Comparison of ENCODE assay signal across 15 cellular contexts in the genomic region with DNA sequence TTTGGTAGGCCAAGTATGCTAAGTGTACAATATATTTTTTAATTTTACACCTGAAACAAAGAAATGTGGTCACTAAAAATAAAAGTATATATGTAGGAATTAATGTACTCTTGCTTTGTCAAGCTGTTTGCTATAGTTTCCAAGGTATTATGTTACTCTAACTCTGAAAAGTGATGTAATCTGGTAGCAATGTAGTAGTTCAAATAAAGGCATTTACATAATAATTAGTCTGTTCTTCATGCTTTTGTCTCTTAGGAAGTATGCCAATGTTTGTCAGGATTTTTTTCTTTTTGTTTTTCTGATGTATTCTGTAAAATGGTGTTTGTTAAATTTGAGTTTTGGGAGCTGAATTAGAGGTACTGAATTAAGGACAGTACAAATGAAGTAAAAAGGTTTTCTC.
A peak's percentile ranks its signal among the peaks of the same experiment; 100 is the strongest.
DNase-seq lines count a peak whose midpoint lies in the region; ATAC-seq, FAIRE-seq and TF ChIP-seq lines count a peak whose summit lies in the region.
"Had no signal": no experiment of that assay in that cellular context is flagged by ENCODE, and none has a peak within 500 bp of the region (broad histone marks: within the 10 kb centered on the region; RNA-seq: fewer than 3 reads in every experiment).

No MANE protein-coding gene starts in this region.

- intact Hi-C loops in pancreas (cut with DNase I) (no loop called here), lower leg skin (cut with DNase I; ENCODE audit: low total_unique reads) (no loop called here)

- H3K27me3 ChIP-seq in pancreas, result no peaks in the 10 kb centered on the region
- H3K27me3 ChIP-seq: body of pancreas had no signal

- peak; percentile 45 for FAIRE-seq in pancreas (lab: Jason Lieb, UNC)

- no peak for TF ChIP-seq POLR2A in lower leg skin (IDR thresholded peaks at IDR 0.05)

- ATAC-seq in pancreas, result no peak
- ATAC-seq: body of pancreas; stimulated activated naive CD8-positive, alpha-beta T cell treated with anti-CD3 and anti-CD28 coated beads, Interleukin-15, amount 100 ng/mL, for 72 hours had no signal

- H3K9me3 ChIP-seq in SK-N-MC (ENCODE audit: low read depth, low read length), result no peaks in the 10 kb centered on the region
- H3K9me3 ChIP-seq in pancreas, result no peaks in the 10 kb centered on the region
- H3K9me3 ChIP-seq: body of pancreas had no signal

- H3K27ac ChIP-seq in SK-N-MC (peak overlapping the region; percentile 83; the same call in 1 of the 2 replicates), pancreas (no peak overlapping the region)
- H3K27ac ChIP-seq: body of pancreas had no signal

- H3K4me1 ChIP-seq in pancreas, result no peaks in the 10 kb centered on the region
- H3K4me1 ChIP-seq: body of pancreas had no signal

- peaks cover 13% of the 10 kb centered on the region for H3K36me3 ChIP-seq in SK-N-MC (ENCODE audit: insufficient read depth, low read length)
- H3K36me3 ChIP-seq in pancreas, result no peaks in the 10 kb centered on the region

- no peak overlapping the region for H3K4me3 ChIP-seq in SK-N-MC
- no peak overlapping the region for H3K4me3 ChIP-seq in pancreas
- no peak overlapping the region for H3K4me3 ChIP-seq in lower leg skin (ENCODE audit: low read depth, poor library complexity, severe bottlenecking)
- H3K4me3 ChIP-seq: body of pancreas had no signal

- peak overlapping the region; percentile 71 for H3K9ac ChIP-seq in SK-N-MC (ENCODE audit: insufficient read length)

- TF ChIP-seq CTCF in pancreas (IDR thresholded peaks at IDR 0.05), result no peak
- no peak for TF ChIP-seq CTCF in lower leg skin (IDR thresholded peaks at IDR 0.05)

- DNase-seq in NCI-H2107 treated with DMSO at 0.1 percent for 48 hours (lab: John Stamatoyannopoulos, UW; ENCODE audit: unreplicated experiment), result peak; percentile 13
- DNase-seq in NCI-H2107 (lab: John Stamatoyannopoulos, UW), result no peak
- no peak for DNase-seq in SK-N-MC (ENCODE audit: low read depth, low spot score)
- DNase-seq in fibroblast of peridontal ligament (ENCODE audit: extremely low read depth), result peak; percentile 61
- no peak for DNase-seq in pancreas
- DNase-seq in lower leg skin (ENCODE audit: low spot score in 2 of 2), result no peak
- DNase-seq in GM03348 (ENCODE audit: low spot score), result no peak
- no peak for DNase-seq in glomerular visceral epithelial cell (ENCODE audit: extremely low spot score)
- DNase-seq: activated CD4-positive, CD25-positive, alpha-beta regulatory T cell; activated gamma-delta T cell treated with Interleukin-2 at 50 U/mL for 16 hours; CD4-positive, alpha-beta T cell; DMS79 treated with DMSO at 0.1 percent for 48 hours; MV-4-11 had no signal

Comparison
In these comparisons a context has a peak if more than half of its experiments do, and no peak if none do; other contexts are left out.
1. DNase-seq: peak in NCI-H2107 treated with DMSO at 0.1 percent for 48 hours (single experiment) and fibroblast of peridontal ligament (single experiment); none in NCI-H2107 (single experiment), SK-N-MC (single experiment), pancreas (0 of 6), lower leg skin (0 of 2), GM03348 (single experiment) and glomerular visceral epithelial cell (single experiment).